In genomic region chr15:90822204-90822955, GRCh38 we compare ENCODE assay signal across 20 cellular contexts. TPM values are rescaled to one million over a fixed set of nuclear protein-coding genes. Genes with fewer than 3 reads are reported as not detected.
DNase-seq lines count a peak whose midpoint lies in the region; ATAC-seq, FAIRE-seq and TF ChIP-seq lines count a peak whose summit lies in the region.
"Had no signal": no experiment of that assay in that cellular context is flagged by ENCODE, and none has a peak within 500 bp of the region (broad histone marks: within the 10 kb centered on the region; RNA-seq: fewer than 3 reads in every experiment).

No MANE protein-coding gene starts in this region.

- H3K36me3 ChIP-seq in HEK293 (ENCODE audit: control insufficient read depth in 2 of 2, insufficient read depth in 1 of 2, low read length in 2 of 2) = no peaks in the 10 kb centered on the region
- H3K36me3 ChIP-seq in K562 (ENCODE audit: control insufficient read depth, insufficient read depth, low read length) = no peaks in the 10 kb centered on the region
- no peaks in the 10 kb centered on the region for H3K36me3 ChIP-seq in osteoblast (ENCODE audit: insufficient read depth, low read length)

- BruUV-seq in K562 (replicated peaks; lab: Mats Ljungman, UMichigan) = no TSS peak

- H3K36me3 Mint-ChIP-seq in activated CD8-positive, alpha-beta memory T cell treated with anti-CD3 and anti-CD28 coated beads, Interleukin-2, amount 10 ng/mL, durations not matched to agents 7 days and 5 days = peaks cover 20% of the 10 kb centered on the region

- TF ChIP-seq POLR2A in K562 (conservative IDR thresholded peaks at IDR 0.05) = no peak

- H3K27me3 ChIP-seq in K562 (ENCODE audit: control insufficient read depth in 2 of 2, insufficient read depth in 2 of 2, low read length in 2 of 2) = no peaks in the 10 kb centered on the region
- no peaks in the 10 kb centered on the region for H3K27me3 ChIP-seq in osteoblast (ENCODE audit: insufficient read depth, low read length)

- no peaks in the 10 kb centered on the region for H3K4me1 ChIP-seq in HEK293 (ENCODE audit: control insufficient read depth, insufficient read depth, low read length)
- H3K4me1 ChIP-seq in K562 (replicated peaks in 1 of 2; ENCODE audit: control insufficient read depth in 2 of 2, insufficient read depth in 2 of 2, low read length in 2 of 2) = peaks cover 15 to 45% of the 10 kb centered on the region in 2 experiments
- no peaks in the 10 kb centered on the region for H3K4me1 ChIP-seq in osteoblast (ENCODE audit: insufficient read depth, low read length)

- no peaks in the 10 kb centered on the region for H3K9me1 ChIP-seq in K562 (ENCODE audit: control insufficient read depth, insufficient read depth, low read length)

- peaks cover 72% of the 10 kb centered on the region for H3K4me1 Mint-ChIP-seq in activated CD8-positive, alpha-beta memory T cell treated with anti-CD3 and anti-CD28 coated beads, Interleukin-2, amount 10 ng/mL, durations not matched to agents 7 days and 5 days
- peaks cover 49% of the 10 kb centered on the region for H3K4me1 Mint-ChIP-seq in stimulated activated naive CD8-positive, alpha-beta T cell treated with anti-CD3 and anti-CD28 coated beads, Interleukin-15, amount 100 ng/mL, for 72 hours

- H3K9me3 Mint-ChIP-seq in activated CD8-positive, alpha-beta memory T cell treated with anti-CD3 and anti-CD28 coated beads, Interleukin-2, amount 10 ng/mL, durations not matched to agents 7 days and 5 days (ENCODE audit: low read depth) = no peaks in the 10 kb centered on the region
- H3K9me3 Mint-ChIP-seq in stimulated activated naive CD8-positive, alpha-beta T cell treated with anti-CD3 and anti-CD28 coated beads, Interleukin-15, amount 100 ng/mL, for 72 hours = peaks cover 7% of the 10 kb centered on the region in 2 donors

- no peak for ATAC-seq in activated CD8-positive, alpha-beta memory T cell treated with anti-CD3 and anti-CD28 coated beads, Interleukin-2, amount 10 ng/mL, durations not matched to agents 7 days and 5 days
- no peak for ATAC-seq in K562
- ATAC-seq in stimulated activated naive CD8-positive, alpha-beta T cell treated with anti-CD3 and anti-CD28 coated beads, Interleukin-15, amount 100 ng/mL, for 72 hours = no peak
- ATAC-seq: A549 had no signal

- FAIRE-seq in K562 (lab: Jason Lieb, UNC) = no peak
- FAIRE-seq: A549, GM12892 had no signal

- DNase-seq in activated CD8-positive, alpha-beta memory T cell treated with anti-CD3 and anti-CD28 coated beads, Interleukin-2, amount 10 ng/mL, durations not matched to agents 7 days and 5 days = no peak
- no peak for DNase-seq in activated CD8-positive, alpha-beta memory T cell treated with anti-CD3 and anti-CD28 coated beads, Interleukin-2, amount 50 U/mL, for 4 hours
- DNase-seq in K562 (ENCODE audit: extremely low read depth in 1 of 4, low spot score in 3 of 4) = no peak
- DNase-seq in osteoblast (ENCODE audit: insufficient read length, low spot score, missing footprints) = peak; percentile 62
- no peak for DNase-seq in AML-193 (lab: John Stamatoyannopoulos, UW)
- no peak for DNase-seq in caudate nucleus (lab: John Stamatoyannopoulos, UW)
- no peak for DNase-seq in stimulated activated naive CD8-positive, alpha-beta T cell treated with anti-CD3 and anti-CD28 coated beads, Interleukin-15, amount 100 ng/mL, for 72 hours
- DNase-seq: DMS 273 treated with DMSO at 0.1 percent for 48 hours; GOT3; KBM-7; MV-4-11; NCI-H1417; NCI-H1930; NCI-H446; NCI-H69; NK-92 treated with Interleukin-12 subunit alpha and Interleukin-12 subunit beta, amount 100 ng/mL, for 24 hours had no signal

- H2AFZ ChIP-seq in K562 (ENCODE audit: low read depth, low read length) (no peak overlapping the region), osteoblast (ENCODE audit: low read length) (no peak overlapping the region)

- H3K27ac ChIP-seq in HEK293 (ENCODE audit: extremely low read depth, low read depth, low read length) (no peak overlapping the region), K562 (ENCODE audit: extremely low read depth, low read depth, low read length) (no peak overlapping the region), osteoblast (ENCODE audit: low read depth, low read length) (no peak overlapping the region), caudate nucleus (ENCODE audit: low read depth, low read length) (no peak overlapping the region)
- H3K27ac ChIP-seq: A549, C4-2B had no signal

- CTCF ChIA-PET in activated CD8-positive, alpha-beta memory T cell treated with anti-CD3 and anti-CD28 coated beads, Interleukin-2, amount 10 ng/mL, durations not matched to agents 7 days and 5 days (lab: Charles Lee) = interaction anchor here (1.4 to 1.9 kb wide), 2 partner anchors 9 to 20 kb away, joined by 3 to 4 read pairs; no protein-coding TSS in a partner anchor
- CTCF ChIA-PET in HEK293 (lab: Yijun Ruan, JAX) (no interaction called here), K562 (lab: Yijun Ruan, JAX; ENCODE audit: low intra/inter-chr PET ratio) (no interaction called here)

- WGBS in K562 (ENCODE audit: insufficient coverage, low coverage, missing lambda C conversion rate) = 62% methylated on average over 8 of the region's 8 CpGs

- H3K9ac ChIP-seq in K562 (ENCODE audit: insufficient read depth in 1 of 2, low read depth in 2 of 2, low read length in 2 of 2) = peak overlapping the region in 1 of 2 experiments; percentile 20; a peak in 1 of 4 replicates

- POLR2A ChIA-PET in HEK293 (lab: Yijun Ruan, JAX) = no interaction called here
- POLR2A ChIA-PET in K562 (lab: Yijun Ruan, JAX) = interaction anchor here (0.9 to 1.3 kb wide), 2 partner anchors 11 to 25 kb away, joined by 3 to 4 read pairs; no protein-coding TSS in a partner anchor

- intact Hi-C loops in K562 (cut with micrococcal nuclease) = loop anchor here (5.0 kb wide), 1 partner anchor 50 kb away; no protein-coding TSS in a partner anchor

- TF ChIP-seq EP300 in K562 (IDR thresholded peaks at IDR 0.05; ENCODE audit: low read length) = no peak

- H4K20me1 ChIP-seq in K562 (replicated peaks; ENCODE audit: control insufficient read depth, insufficient read depth, low read length) = no peaks in the 10 kb centered on the region
- H4K20me1 ChIP-seq in osteoblast (ENCODE audit: insufficient read depth, low read length) = no peaks in the 10 kb centered on the region

- no peaks in the 10 kb centered on the region for H3K79me2 ChIP-seq in K562 (ENCODE audit: control insufficient read depth, insufficient read depth, low read length)
- no peaks in the 10 kb centered on the region for H3K79me2 ChIP-seq in osteoblast (ENCODE audit: insufficient read depth, low read length)

- H3K4me3 Mint-ChIP-seq in activated CD8-positive, alpha-beta memory T cell treated with anti-CD3 and anti-CD28 coated beads, Interleukin-2, amount 10 ng/mL, durations not matched to agents 7 days and 5 days = no peak overlapping the region
- H3K4me3 Mint-ChIP-seq in stimulated activated naive CD8-positive, alpha-beta T cell treated with anti-CD3 and anti-CD28 coated beads, Interleukin-15, amount 100 ng/mL, for 72 hours = no peak overlapping the region

- no peaks in the 10 kb centered on the region for H3K27me3 Mint-ChIP-seq in activated CD8-positive, alpha-beta memory T cell treated with anti-CD3 and anti-CD28 coated beads, Interleukin-2, amount 10 ng/mL, durations not matched to agents 7 days and 5 days
- peaks cover 8% of the 10 kb centered on the region for H3K27me3 Mint-ChIP-seq in stimulated activated naive CD8-positive, alpha-beta T cell treated with anti-CD3 and anti-CD28 coated beads, Interleukin-15, amount 100 ng/mL, for 72 hours

- H3K9me3 ChIP-seq in HEK293 (ENCODE audit: control insufficient read depth, insufficient read depth, low read depth, low read length) (no peaks in the 10 kb centered on the region), K562 (replicated peaks; ENCODE audit: control insufficient read depth, insufficient read depth, low read depth, low read length) (no peaks in the 10 kb centered on the region; the same call in 1 of the 2 replicates), osteoblast (ENCODE audit: low read depth, low read length) (no peaks in the 10 kb centered on the region)
- H3K9me3 ChIP-seq: A549 had no signal

- H3K4me2 ChIP-seq in K562 (ENCODE audit: insufficient read depth, low read length) = no peak overlapping the region
- H3K4me2 ChIP-seq in osteoblast (ENCODE audit: insufficient read depth, low read length) = no peak overlapping the region
- H3K4me2 ChIP-seq: A549 had no signal

- TF ChIP-seq CTCF in HEK293 (tag by site-specific recombination; IDR thresholded peaks at IDR 0.05) (no peak), K562 (IDR thresholded peaks at IDR 0.05 in 2 of 3, conservative IDR thresholded peaks at IDR 0.05 in 1 of 3; ENCODE audit: insufficient read depth in 2 of 3, low read depth in 1 of 3, low read length in 3 of 3) (no peak), osteoblast (IDR thresholded peaks at IDR 0.05; ENCODE audit: extremely low read depth, low read depth, low read length) (no peak)

- no peak for TF ChIP-seq RAD21 in K562 (CRISPR knock-in tag; conservative IDR thresholded peaks at IDR 0.05 in 1 of 2, IDR thresholded peaks at IDR 0.05 in 1 of 2)

- peak overlapping the region; percentile 39 for H3K27ac Mint-ChIP-seq in activated CD8-positive, alpha-beta memory T cell treated with anti-CD3 and anti-CD28 coated beads, Interleukin-2, amount 10 ng/mL, durations not matched to agents 7 days and 5 days
- H3K27ac Mint-ChIP-seq in stimulated activated naive CD8-positive, alpha-beta T cell treated with anti-CD3 and anti-CD28 coated beads, Interleukin-15, amount 100 ng/mL, for 72 hours = no peak overlapping the region

- in situ Hi-C loops in K562 (cut with MboI) = no loop called here

- H3K4me3 ChIP-seq in HEK293 (ENCODE audit: low read depth, low read length) (no peak overlapping the region), K562 (no peak overlapping the region), osteoblast (ENCODE audit: insufficient read depth, low read length) (no peak overlapping the region)
- H3K4me3 ChIP-seq: A549 had no signal

RNA-seq across cellular contexts. Expression of gene FURIN, which starts 46.0 kb away (rescaled TPM):
- 100 to 1,000 TPM; 487 to 625 TPM for total RNA-seq in activated CD8-positive, alpha-beta memory T cell treated with anti-CD3 and anti-CD28 coated beads, Interleukin-2, amount 10 ng/mL, durations not matched to agents 7 days and 5 days
- total RNA-seq in K562 (2011; cell fraction: chromatin; rRNA removed; ENCODE audit: low replicate concordance) = 29.3 and 88.9 TPM in 2 replicates
- 101 and 110 TPM in 2 replicates for total RNA-seq in K562 (2011; cell fraction: nucleolus; rRNA removed)
- total RNA-seq in K562 (2011; cell fraction: nucleoplasm; rRNA removed) = 63.1 TPM in 2 replicates
- 49.9 and 69.9 TPM in 2 replicates for total RNA-seq in K562 (2014; rRNA removed)
- 10.0 and 11.7 TPM in 2 replicates for total RNA-seq in K562 (2014; rRNA removed; fragmentation: Illumina TruSeq; extraction: Trizol)
- 34.8 and 36.0 TPM in 2 replicates for total RNA-seq in K562 (2015; rRNA removed; fragmentation: Illumina TruSeq; extraction: Trizol)
- total RNA-seq in K562 (2021) = 93.5 and 99.9 TPM in 2 replicates
- polyA plus RNA-seq in K562 (2011; rRNA removed) = 22.4 and 30.8 TPM in 2 replicates
- polyA plus RNA-seq in K562 (2011; cell fraction: cytosol; rRNA removed) = 31.2 and 60.1 TPM in 2 replicates
- polyA plus RNA-seq in K562 (2011; cell fraction: nucleus; rRNA removed) = 42.7 and 71.3 TPM in 2 replicates
- 74.8 and 95.4 TPM in 2 replicates for polyA plus RNA-seq in K562 (2012)
- polyA plus RNA-seq in K562 (2014; fragmentation: Illumina TruSeq; extraction: Trizol) = 36.4 and 61.7 TPM in 2 replicates
- polyA plus RNA-seq in K562 (2014; fragmentation: Nextera tagmentation; extraction: Ambion mirVana) = 1 to 10 TPM in 1 of 2 experiments, under 1 TPM in 1; 0.92 to 1.1 TPM
- polyA plus RNA-seq in K562 (2014; rRNA removed) = 49.1 and 50.3 TPM in 2 replicates
- polyA minus RNA-seq in K562 (2011; rRNA and poly(A)+ RNA removed) = 12.3 and 17.9 TPM in 2 replicates
- 47.5 and 65.9 TPM in 2 replicates for polyA minus RNA-seq in K562 (2011; cell fraction: cytosol; rRNA and poly(A)+ RNA removed)
- polyA minus RNA-seq in K562 (2011; cell fraction: nucleus; rRNA and poly(A)+ RNA removed) = 24.6 and 32.0 TPM in 2 replicates
- 39.1 and 42.7 TPM in 2 replicates for total RNA-seq in osteoblast

Comparison
In these comparisons a context has a peak if more than half of its experiments do, and no peak if none do; other contexts are left out.
1. RNA of gene FURIN, which starts 46.0 kb away (total RNA-seq): 487 to 625 TPM in activated CD8-positive, alpha-beta memory T cell treated with anti-CD3 and anti-CD28 coated beads, Interleukin-2, amount 10 ng/mL, durations not matched to agents 7 days and 5 days; 10.0 to 110 TPM in K562 and 39.1 to 42.7 TPM in osteoblast; every median in the first group is over 4 times any median in the second.